In the genomic region with DNA sequence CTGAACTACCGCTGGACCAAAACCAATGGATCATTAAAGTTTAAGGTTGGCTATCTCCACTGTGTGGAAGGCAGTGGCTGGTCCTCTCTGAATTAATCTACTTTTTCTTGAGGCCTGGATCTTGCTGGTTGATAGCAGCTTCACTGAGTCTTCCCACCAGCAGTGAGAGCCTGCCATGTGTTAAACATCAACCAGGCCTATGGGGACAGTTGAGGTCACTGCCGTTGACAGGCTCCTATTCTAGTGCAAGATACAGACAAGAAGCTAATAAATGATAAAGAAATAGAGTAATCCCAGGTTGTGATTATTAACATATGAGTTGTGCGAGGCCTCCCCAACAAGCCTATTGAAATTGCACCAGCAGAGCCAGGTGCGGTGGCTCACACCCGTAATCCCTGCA, we compare ENCODE assay signal across 1 cellular context.
A peak's percentile ranks its signal among the peaks of the same experiment; 100 is the strongest.
TF ChIP-seq lines count a peak whose summit lies in the region.

No MANE protein-coding gene starts in this region.

TF ChIP-seq in HepG2, 621 proteins besides CTCF, POLR2A, EP300 and RAD21 (continued from another document):
- TF ChIP-seq, protein P1, sequence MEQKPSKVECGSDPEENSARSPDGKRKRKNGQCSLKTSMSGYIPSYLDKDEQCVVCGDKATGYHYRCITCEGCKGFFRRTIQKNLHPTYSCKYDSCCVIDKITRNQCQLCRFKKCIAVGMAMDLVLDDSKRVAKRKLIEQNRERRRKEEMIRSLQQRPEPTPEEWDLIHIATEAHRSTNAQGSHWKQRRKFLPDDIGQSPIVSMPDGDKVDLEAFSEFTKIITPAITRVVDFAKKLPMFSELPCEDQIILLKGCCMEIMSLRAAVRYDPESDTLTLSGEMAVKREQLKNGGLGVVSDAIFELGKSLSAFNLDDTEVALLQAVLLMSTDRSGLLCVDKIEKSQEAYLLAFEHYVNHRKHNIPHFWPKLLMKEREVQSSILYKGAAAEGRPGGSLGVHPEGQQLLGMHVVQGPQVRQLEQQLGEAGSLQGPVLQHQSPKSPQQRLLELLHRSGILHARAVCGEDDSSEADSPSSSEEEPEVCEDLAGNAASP (CRISPR knock-in tag; IDR thresholded peaks at IDR 0.05; ENCODE audit: borderline replicate concordance): 0 out of 2 replicates have a peak, but pooled peaks have one; percentile 18
- TF ChIP-seq HNF4A (CRISPR knock-in tag; IDR thresholded peaks at IDR 0.05) (no peak), CBFB (CRISPR knock-in tag; IDR thresholded peaks at IDR 0.05) (no peak), RXRB (CRISPR knock-in tag; IDR thresholded peaks at IDR 0.05; ENCODE audit: borderline replicate concordance) (0 out of 2 replicates have a peak, but pooled peaks have one; percentile 15), ZNF547 (CRISPR knock-in tag; IDR thresholded peaks at IDR 0.05) (no peak), ZNF232 (CRISPR knock-in tag; IDR thresholded peaks at IDR 0.05; ENCODE audit: borderline replicate concordance) (peak; percentile 23; the same call in 1 of the 2 replicates), PITX1 (CRISPR knock-in tag; IDR thresholded peaks at IDR 0.05) (no peak), RARA (CRISPR knock-in tag; IDR thresholded peaks at IDR 0.05) (no peak), ZBTB7A (CRISPR knock-in tag; IDR thresholded peaks at IDR 0.05) (no peak), SNAPC2 (CRISPR knock-in tag; IDR thresholded peaks at IDR 0.05) (no peak), SNRNP70 (IDR thresholded peaks at IDR 0.05; ENCODE audit: low read depth, low read length) (no peak), ZNF891 (CRISPR knock-in tag; IDR thresholded peaks at IDR 0.05) (no peak), ZNF816 (CRISPR knock-in tag; IDR thresholded peaks at IDR 0.05; ENCODE audit: borderline replicate concordance) (no peak), HMG20A (CRISPR knock-in tag; IDR thresholded peaks at IDR 0.05; ENCODE audit: borderline replicate concordance) (no peak)
- TF ChIP-seq, protein P2, sequence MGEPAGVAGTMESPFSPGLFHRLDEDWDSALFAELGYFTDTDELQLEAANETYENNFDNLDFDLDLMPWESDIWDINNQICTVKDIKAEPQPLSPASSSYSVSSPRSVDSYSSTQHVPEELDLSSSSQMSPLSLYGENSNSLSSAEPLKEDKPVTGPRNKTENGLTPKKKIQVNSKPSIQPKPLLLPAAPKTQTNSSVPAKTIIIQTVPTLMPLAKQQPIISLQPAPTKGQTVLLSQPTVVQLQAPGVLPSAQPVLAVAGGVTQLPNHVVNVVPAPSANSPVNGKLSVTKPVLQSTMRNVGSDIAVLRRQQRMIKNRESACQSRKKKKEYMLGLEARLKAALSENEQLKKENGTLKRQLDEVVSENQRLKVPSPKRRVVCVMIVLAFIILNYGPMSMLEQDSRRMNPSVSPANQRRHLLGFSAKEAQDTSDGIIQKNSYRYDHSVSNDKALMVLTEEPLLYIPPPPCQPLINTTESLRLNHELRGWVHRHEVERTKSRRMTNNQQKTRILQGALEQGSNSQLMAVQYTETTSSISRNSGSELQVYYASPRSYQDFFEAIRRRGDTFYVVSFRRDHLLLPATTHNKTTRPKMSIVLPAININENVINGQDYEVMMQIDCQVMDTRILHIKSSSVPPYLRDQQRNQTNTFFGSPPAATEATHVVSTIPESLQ (CRISPR knock-in tag; conservative IDR thresholded peaks at IDR 0.05): no peak
- TF ChIP-seq, protein P3, sequence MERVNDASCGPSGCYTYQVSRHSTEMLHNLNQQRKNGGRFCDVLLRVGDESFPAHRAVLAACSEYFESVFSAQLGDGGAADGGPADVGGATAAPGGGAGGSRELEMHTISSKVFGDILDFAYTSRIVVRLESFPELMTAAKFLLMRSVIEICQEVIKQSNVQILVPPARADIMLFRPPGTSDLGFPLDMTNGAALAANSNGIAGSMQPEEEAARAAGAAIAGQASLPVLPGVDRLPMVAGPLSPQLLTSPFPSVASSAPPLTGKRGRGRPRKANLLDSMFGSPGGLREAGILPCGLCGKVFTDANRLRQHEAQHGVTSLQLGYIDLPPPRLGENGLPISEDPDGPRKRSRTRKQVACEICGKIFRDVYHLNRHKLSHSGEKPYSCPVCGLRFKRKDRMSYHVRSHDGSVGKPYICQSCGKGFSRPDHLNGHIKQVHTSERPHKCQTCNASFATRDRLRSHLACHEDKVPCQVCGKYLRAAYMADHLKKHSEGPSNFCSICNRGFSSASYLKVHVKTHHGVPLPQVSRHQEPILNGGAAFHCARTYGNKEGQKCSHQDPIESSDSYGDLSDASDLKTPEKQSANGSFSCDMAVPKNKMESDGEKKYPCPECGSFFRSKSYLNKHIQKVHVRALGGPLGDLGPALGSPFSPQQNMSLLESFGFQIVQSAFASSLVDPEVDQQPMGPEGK (CRISPR knock-in tag; IDR thresholded peaks at IDR 0.05): no peak
- TF ChIP-seq, protein P4, sequence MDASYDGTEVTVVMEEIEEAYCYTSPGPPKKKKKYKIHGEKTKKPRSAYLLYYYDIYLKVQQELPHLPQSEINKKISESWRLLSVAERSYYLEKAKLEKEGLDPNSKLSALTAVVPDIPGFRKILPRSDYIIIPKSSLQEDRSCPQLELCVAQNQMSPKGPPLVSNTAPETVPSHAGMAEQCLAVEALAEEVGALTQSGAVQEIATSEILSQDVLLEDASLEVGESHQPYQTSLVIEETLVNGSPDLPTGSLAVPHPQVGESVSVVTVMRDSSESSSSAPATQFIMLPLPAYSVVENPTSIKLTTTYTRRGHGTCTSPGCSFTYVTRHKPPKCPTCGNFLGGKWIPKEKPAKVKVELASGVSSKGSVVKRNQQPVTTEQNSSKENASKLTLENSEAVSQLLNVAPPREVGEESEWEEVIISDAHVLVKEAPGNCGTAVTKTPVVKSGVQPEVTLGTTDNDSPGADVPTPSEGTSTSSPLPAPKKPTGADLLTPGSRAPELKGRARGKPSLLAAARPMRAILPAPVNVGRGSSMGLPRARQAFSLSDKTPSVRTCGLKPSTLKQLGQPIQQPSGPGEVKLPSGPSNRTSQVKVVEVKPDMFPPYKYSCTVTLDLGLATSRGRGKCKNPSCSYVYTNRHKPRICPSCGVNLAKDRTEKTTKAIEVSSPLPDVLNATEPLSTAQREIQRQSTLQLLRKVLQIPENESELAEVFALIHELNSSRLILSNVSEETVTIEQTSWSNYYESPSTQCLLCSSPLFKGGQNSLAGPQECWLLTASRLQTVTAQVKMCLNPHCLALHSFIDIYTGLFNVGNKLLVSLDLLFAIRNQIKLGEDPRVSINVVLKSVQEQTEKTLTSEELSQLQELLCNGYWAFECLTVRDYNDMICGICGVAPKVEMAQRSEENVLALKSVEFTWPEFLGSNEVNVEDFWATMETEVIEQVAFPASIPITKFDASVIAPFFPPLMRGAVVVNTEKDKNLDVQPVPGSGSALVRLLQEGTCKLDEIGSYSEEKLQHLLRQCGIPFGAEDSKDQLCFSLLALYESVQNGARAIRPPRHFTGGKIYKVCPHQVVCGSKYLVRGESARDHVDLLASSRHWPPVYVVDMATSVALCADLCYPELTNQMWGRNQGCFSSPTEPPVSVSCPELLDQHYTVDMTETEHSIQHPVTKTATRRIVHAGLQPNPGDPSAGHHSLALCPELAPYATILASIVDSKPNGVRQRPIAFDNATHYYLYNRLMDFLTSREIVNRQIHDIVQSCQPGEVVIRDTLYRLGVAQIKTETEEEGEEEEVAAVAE (CRISPR knock-in tag; IDR thresholded peaks at IDR 0.05; ENCODE audit: borderline replicate concordance): no peak
- TF ChIP-seq, protein P5, sequence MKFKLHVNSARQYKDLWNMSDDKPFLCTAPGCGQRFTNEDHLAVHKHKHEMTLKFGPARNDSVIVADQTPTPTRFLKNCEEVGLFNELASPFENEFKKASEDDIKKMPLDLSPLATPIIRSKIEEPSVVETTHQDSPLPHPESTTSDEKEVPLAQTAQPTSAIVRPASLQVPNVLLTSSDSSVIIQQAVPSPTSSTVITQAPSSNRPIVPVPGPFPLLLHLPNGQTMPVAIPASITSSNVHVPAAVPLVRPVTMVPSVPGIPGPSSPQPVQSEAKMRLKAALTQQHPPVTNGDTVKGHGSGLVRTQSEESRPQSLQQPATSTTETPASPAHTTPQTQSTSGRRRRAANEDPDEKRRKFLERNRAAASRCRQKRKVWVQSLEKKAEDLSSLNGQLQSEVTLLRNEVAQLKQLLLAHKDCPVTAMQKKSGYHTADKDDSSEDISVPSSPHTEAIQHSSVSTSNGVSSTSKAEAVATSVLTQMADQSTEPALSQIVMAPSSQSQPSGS (CRISPR knock-in tag; IDR thresholded peaks at IDR 0.05): no peak
- TF ChIP-seq, protein P6, sequence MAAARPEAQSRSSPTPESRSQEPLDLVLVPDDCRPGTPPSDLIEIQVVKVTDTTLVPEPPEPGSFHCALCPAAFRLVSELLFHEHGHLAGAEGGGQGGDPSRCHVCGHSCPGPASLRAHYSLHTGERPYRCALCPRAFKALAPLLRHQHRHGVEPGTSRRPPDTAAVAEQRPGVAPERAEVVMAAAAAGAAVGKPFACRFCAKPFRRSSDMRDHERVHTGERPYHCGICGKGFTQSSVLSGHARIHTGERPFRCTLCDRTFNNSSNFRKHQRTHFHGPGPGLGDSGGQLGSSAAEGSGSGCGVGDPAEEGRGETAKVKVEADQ (CRISPR knock-in tag; IDR thresholded peaks at IDR 0.05; ENCODE audit: borderline replicate concordance): no peak
- TF ChIP-seq, protein P7, sequence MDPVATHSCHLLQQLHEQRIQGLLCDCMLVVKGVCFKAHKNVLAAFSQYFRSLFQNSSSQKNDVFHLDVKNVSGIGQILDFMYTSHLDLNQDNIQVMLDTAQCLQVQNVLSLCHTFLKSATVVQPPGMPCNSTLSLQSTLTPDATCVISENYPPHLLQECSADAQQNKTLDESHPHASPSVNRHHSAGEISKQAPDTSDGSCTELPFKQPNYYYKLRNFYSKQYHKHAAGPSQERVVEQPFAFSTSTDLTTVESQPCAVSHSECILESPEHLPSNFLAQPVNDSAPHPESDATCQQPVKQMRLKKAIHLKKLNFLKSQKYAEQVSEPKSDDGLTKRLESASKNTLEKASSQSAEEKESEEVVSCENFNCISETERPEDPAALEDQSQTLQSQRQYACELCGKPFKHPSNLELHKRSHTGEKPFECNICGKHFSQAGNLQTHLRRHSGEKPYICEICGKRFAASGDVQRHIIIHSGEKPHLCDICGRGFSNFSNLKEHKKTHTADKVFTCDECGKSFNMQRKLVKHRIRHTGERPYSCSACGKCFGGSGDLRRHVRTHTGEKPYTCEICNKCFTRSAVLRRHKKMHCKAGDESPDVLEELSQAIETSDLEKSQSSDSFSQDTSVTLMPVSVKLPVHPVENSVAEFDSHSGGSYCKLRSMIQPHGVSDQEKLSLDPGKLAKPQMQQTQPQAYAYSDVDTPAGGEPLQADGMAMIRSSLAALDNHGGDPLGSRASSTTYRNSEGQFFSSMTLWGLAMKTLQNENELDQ (CRISPR knock-in tag; IDR thresholded peaks at IDR 0.05; ENCODE audit: borderline replicate concordance): no peak
